In genomic region chr5:122948319-122948718, GRCh38 we compare ENCODE assay signal across 5 cellular contexts.
"Had no signal": no experiment of that assay in that cellular context is flagged by ENCODE, and none has a peak within 500 bp of the region (broad histone marks: within the 10 kb centered on the region; RNA-seq: fewer than 3 reads in every experiment).

No MANE protein-coding gene starts in this region.

- H3K9me3 Mint-ChIP-seq: GM23338, H9 had no signal

- H3K4me2 ChIP-seq: GM23338 had no signal

- DNase-seq: H9, HCEC 1CT, KG1 had no signal

- H3K4me3 ChIP-seq: GM23338, K562 had no signal

- ATAC-seq: GM23338, K562 had no signal

- H3K27ac Mint-ChIP-seq: GM23338, H9 had no signal

- H3K4me3 Mint-ChIP-seq: GM23338, H9 had no signal

- H2AFZ ChIP-seq: GM23338 had no signal
